Comparison of ENCODE assay signal across 1 cellular context in the genomic region with DNA sequence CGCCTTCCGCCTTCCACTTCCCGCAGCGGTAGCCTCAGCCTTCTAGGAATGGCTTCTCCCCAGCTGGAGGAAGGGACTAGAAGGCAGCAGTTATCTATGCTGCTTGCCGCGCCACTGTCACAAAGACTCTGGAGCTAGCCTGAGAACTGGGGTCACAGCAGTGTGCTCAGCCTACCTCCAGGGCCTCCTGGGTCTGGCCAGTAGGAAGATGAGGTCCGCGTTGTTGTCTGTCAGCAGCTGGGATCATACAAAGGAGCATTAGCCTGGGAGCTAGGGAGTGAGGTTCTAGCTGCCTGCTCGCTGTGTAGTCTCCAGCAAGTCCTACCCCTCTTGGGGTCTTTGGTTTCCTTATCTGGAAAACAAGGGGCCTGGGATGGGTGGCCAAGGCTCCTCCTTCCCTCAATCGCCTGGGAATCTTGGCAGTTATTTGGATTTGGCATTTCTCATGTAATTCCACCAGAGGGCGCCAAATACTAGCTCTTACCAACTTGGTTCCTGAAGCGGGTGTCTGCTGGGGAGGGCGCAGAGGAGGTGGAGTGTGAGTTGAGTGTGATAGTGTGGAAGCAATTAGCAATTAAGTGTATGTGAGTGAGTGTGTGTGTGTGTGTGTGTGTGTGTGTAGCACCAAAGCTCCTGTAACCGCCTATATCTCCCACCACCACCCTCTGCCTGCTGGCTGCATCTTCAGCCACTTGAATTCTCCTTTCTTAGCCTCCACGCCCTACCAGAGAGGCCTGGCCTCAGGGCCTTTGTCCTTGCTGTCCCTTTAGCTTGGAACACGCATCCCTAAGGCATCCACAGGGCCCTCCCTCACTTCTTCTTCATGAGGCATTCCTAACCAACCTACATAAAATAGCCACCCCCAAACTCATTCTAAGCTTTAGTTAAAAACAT.
TF ChIP-seq lines count a peak whose summit lies in the region.

No MANE protein-coding gene starts in this region.

TF ChIP-seq in HEK293, 187 proteins besides CTCF, POLR2A, EP300 and RAD21 (continued from another document):
- no peak for TF ChIP-seq ZNF362 (tag by site-specific recombination; IDR thresholded peaks at IDR 0.05)
- TF ChIP-seq TCF7L2 (IDR thresholded peaks at IDR 0.05; ENCODE audit: borderline replicate concordance, low read depth, low read length), result no peak
